In genomic region chr6:45445749-45446454, GRCh38 we compare ENCODE assay signal across 8 cellular contexts.
DNase-seq lines count a peak whose midpoint lies in the region; TF ChIP-seq lines count a peak whose summit lies in the region.

No MANE protein-coding gene starts in this region.

- no peak overlapping the region for H3K4me3 ChIP-seq in BLaER1
- H3K4me3 ChIP-seq in HL-60 (replicated peaks; ENCODE audit: insufficient read depth, low read length): no peak overlapping the region
- no peak overlapping the region for H3K4me3 ChIP-seq in choroid plexus epithelial cell (ENCODE audit: low read depth, low read length)
- H3K4me3 ChIP-seq in suprapubic skin: peak overlapping the region; percentile 12

- H4K20me1 ChIP-seq in BLaER1: no peaks in the 10 kb centered on the region

- no peak overlapping the region for H3K9ac ChIP-seq in BLaER1

- peak overlapping the region; percentile 47 for H3K4me2 ChIP-seq in BLaER1

- H3K9me3 ChIP-seq in BLaER1 (no peaks in the 10 kb centered on the region), suprapubic skin (no peaks in the 10 kb centered on the region)

- H3K27me3 ChIP-seq in BLaER1: no peaks in the 10 kb centered on the region
- no peaks in the 10 kb centered on the region for H3K27me3 ChIP-seq in HL-60 (ENCODE audit: insufficient read depth, poor library complexity, severe bottlenecking)
- no peaks in the 10 kb centered on the region for H3K27me3 ChIP-seq in suprapubic skin

- no peak overlapping the region for H3K27ac ChIP-seq in BLaER1
- peak overlapping the region; percentile 74 for H3K27ac ChIP-seq in HL-60 (replicated peaks)
- H3K27ac ChIP-seq in suprapubic skin: peak overlapping the region; percentile 69

- DNase-seq in HL-60 (ENCODE audit: low read depth in 1 of 2, low spot score in 1 of 2) (peak; percentile 91 to 93), RPMI7951 (ENCODE audit: low read depth) (peak; percentile 100), choroid plexus epithelial cell (ENCODE audit: low read depth) (peak; percentile 100), left kidney (ENCODE audit: low read depth, low spot score) (peak; percentile 81), suprapubic skin (ENCODE audit: low spot score in 2 of 2) (peak in 1 of 2 donors; percentile 70), GM13977 (ENCODE audit: low spot score) (no peak), NCI-H526 treated with DMSO at 0.1 percent for 48 hours (lab: John Stamatoyannopoulos, UW) (no peak)

- TF ChIP-seq CTCF in HL-60 (IDR thresholded peaks at IDR 0.05; ENCODE audit: insufficient read depth, low read length): no peak
- TF ChIP-seq CTCF in choroid plexus epithelial cell (conservative IDR thresholded peaks at IDR 0.05; ENCODE audit: low read depth, low read length): no peak
- TF ChIP-seq CTCF in suprapubic skin (IDR thresholded peaks at IDR 0.05): no peak
- no peak for TF ChIP-seq CTCF in GM13977 (IDR thresholded peaks at IDR 0.05; ENCODE audit: extremely low read depth, insufficient read depth, missing control alignments)

- no peak for TF ChIP-seq POLR2A in suprapubic skin (IDR thresholded peaks at IDR 0.05)

- in situ Hi-C loops in GM13977 (cut with MboI; ENCODE audit: low pct_unique_long_range_greater_than_20kb, low sequenced_read_pairs, unreplicated experiment): loop anchor here (25.0 kb wide), 1 partner anchor 466 kb away; no protein-coding TSS in a partner anchor

- peaks cover 11% of the 10 kb centered on the region for H3K4me1 ChIP-seq in BLaER1
- H3K4me1 ChIP-seq in suprapubic skin: peaks cover 36% of the 10 kb centered on the region

- H3K36me3 ChIP-seq in BLaER1 (no peaks in the 10 kb centered on the region), suprapubic skin (no peaks in the 10 kb centered on the region)

- TF ChIP-seq EP300 in suprapubic skin (IDR thresholded peaks at IDR 0.05): no peak

- WGBS in suprapubic skin: 9% methylated on average over 8 of the region's 8 CpGs

Comparison
In these comparisons a context has a peak if more than half of its experiments do, and no peak if none do; other contexts are left out.
1. DNase-seq: peak in HL-60 (2 of 2), RPMI7951 (single experiment), choroid plexus epithelial cell (single experiment) and left kidney (single experiment); none in GM13977 (single experiment) and NCI-H526 treated with DMSO at 0.1 percent for 48 hours (single experiment).